Comparison of ENCODE assay signal across 9 cellular contexts in genomic region chrX:43655961-43656494, GRCh38. TPM values are rescaled to one million over a fixed set of nuclear protein-coding genes. Genes with fewer than 3 reads are reported as not detected.
DNase-seq lines count a peak whose midpoint lies in the region; ATAC-seq, FAIRE-seq and TF ChIP-seq lines count a peak whose summit lies in the region.
"Had no signal": no experiment of that assay in that cellular context is flagged by ENCODE, and none has a peak within 500 bp of the region (broad histone marks: within the 10 kb centered on the region; RNA-seq: fewer than 3 reads in every experiment).

TSS of gene MAOA (plus strand) at chrX:43656299. CDS start at chrX:43656342, 43 bp downstream.

- intact Hi-C loops in dorsolateral prefrontal cortex (cut with DNase I) (loop anchor here (10.0 kb wide), 3 partner anchors 89 to 1731 kb away; partner anchors contain the start of gene CASK (in 2 of the 2)), HepG2 (cut with micrococcal nuclease; ENCODE audit: unreplicated experiment) (loop anchor here (1.0 to 5.0 kb wide), 4 partner anchors 36 to 97 kb away; no protein-coding TSS in a partner anchor)

- peak within 1 kb of the TSS; percentile 82 for H3K9ac ChIP-seq in HepG2 (ENCODE audit: insufficient read depth, low read depth, low read length)

- H2AFZ ChIP-seq in HepG2 (ENCODE audit: low read length) = no peak within 1 kb of the TSS

- BruUV-seq in HepG2 (replicated peaks; lab: Mats Ljungman, UMichigan) = no TSS peak

- TF ChIP-seq CTCF in WERI-Rb-1 (IDR thresholded peaks at IDR 0.05; ENCODE audit: low read depth, low read length) (no peak), dorsolateral prefrontal cortex (IDR thresholded peaks at IDR 0.05 in 54 of 56, conservative IDR thresholded peaks at IDR 0.05 in 2 of 56; ENCODE audit: low read depth in 1 of 56, partially characterized antibody in 56 of 56) (no peak), HepG2 (CRISPR knock-in tag; IDR thresholded peaks at IDR 0.05) (no peak)

- TF ChIP-seq EP300 in HepG2 (IDR thresholded peaks at IDR 0.05; ENCODE audit: low read depth in 2 of 2, low read length in 2 of 2) (no peak), HepG2 (CRISPR knock-in tag; IDR thresholded peaks at IDR 0.05; ENCODE audit: borderline replicate concordance) (no peak)

- no peaks in the 10 kb centered on the region for H4K20me1 ChIP-seq in HepG2 (ENCODE audit: insufficient read depth, low read length)

- ATAC-seq in HepG2 = peak; percentile 58

- H3K4me2 ChIP-seq in HepG2 (ENCODE audit: low read depth, low read length) = peak within 1 kb of the TSS; percentile 85

- CTCF ChIA-PET in HepG2 (lab: Yijun Ruan, JAX; ENCODE audit: low intra/inter-chr PET ratio, low total read pairs) = no interaction called here

- H3K79me2 ChIP-seq in HepG2 (ENCODE audit: insufficient read depth, low read length) = peaks cover 4% of the 10 kb centered on the region

- no CpG with 5 or more reads among the region's 32 CpGs for WGBS in HepG2 (ENCODE audit: low lambda C conversion rate)

- TF ChIP-seq POLR2A in HepG2 (IDR thresholded peaks at IDR 0.05; ENCODE audit: insufficient read depth in 1 of 2, low read depth in 2 of 2, low read length in 2 of 2) = peak in 1 of 2 experiments; percentile 44; a peak in 1 of 4 replicates

- H3K4me1 ChIP-seq in HepG2 (ENCODE audit: insufficient read depth, low read length) = 0 out of 2 replicates have a peak, but pooled peaks cover 7% of the 10 kb centered on the region

- POLR2A ChIA-PET in HepG2 (lab: Yijun Ruan, JAX) = interaction anchor here (1.4 to 2.3 kb wide), 5 partner anchors 21 to 94 kb away, joined by 5 to 20 read pairs (median 10); no protein-coding TSS in a partner anchor

- peaks cover 3% of the 10 kb centered on the region for H3K27me3 ChIP-seq in WERI-Rb-1 (ENCODE audit: insufficient read depth, low read depth, severe bottlenecking)
- H3K27me3 ChIP-seq in dorsolateral prefrontal cortex = peaks cover 0 to 45% (median 4%) of the 10 kb centered on the region in 45 donors
- H3K27me3 ChIP-seq in HepG2 (ENCODE audit: control insufficient read depth in 1 of 2, insufficient read depth in 2 of 2, low read length in 2 of 2) = no peaks in the 10 kb centered on the region

- H3K4me3 ChIP-seq in WERI-Rb-1 (ENCODE audit: low read depth, low read length) = peak within 1 kb of the TSS; percentile 64
- H3K4me3 ChIP-seq in dorsolateral prefrontal cortex = peak within 1 kb of the TSS; percentile 40 to 83 (median 66)
- peak within 1 kb of the TSS; percentile 74 to 79 (median 78) for H3K4me3 ChIP-seq in HepG2 (replicated peaks in 1 of 3; ENCODE audit: insufficient read depth in 1 of 3, low read depth in 2 of 3, low read length in 3 of 3)

- DNase-seq in NCI-H2029 (lab: John Stamatoyannopoulos, UW) = peak; percentile 4
- DNase-seq in NCI-H2029 treated with DMSO at 0.1 percent for 48 hours (lab: John Stamatoyannopoulos, UW) = no peak
- peak; percentile 56 for DNase-seq in WERI-Rb-1
- peak; percentile 15 to 83 (median 68) for DNase-seq in dorsolateral prefrontal cortex
- DNase-seq in HepG2 (ENCODE audit: low spot score) = peak; percentile 18
- DNase-seq in stimulated activated CD4-positive, alpha-beta T cell treated with anti-CD3 and anti-CD28 coated beads, Interleukin-2, amount 100 ng/mL, for 24 hours = peak; percentile 30 to 36
- DNase-seq in cerebellar cortex (ENCODE audit: low spot score) = no peak
- no peak for DNase-seq in NCI-H2196 (lab: John Stamatoyannopoulos, UW; ENCODE audit: unreplicated experiment)

- H3K27ac ChIP-seq in WERI-Rb-1 = no peak within 1 kb of the TSS
- peak within 1 kb of the TSS in 54 of 59 donors; percentile 29 to 94 (median 84) for H3K27ac ChIP-seq in dorsolateral prefrontal cortex
- H3K27ac ChIP-seq in HepG2 (ENCODE audit: extremely low read length, insufficient read depth, low read length) = peak within 1 kb of the TSS; percentile 57

- FAIRE-seq in HepG2 (lab: Jason Lieb, UNC) = peak; percentile 46
- FAIRE-seq: colon had no signal

- H3K9me3 ChIP-seq in WERI-Rb-1 (ENCODE audit: severe bottlenecking) (no peaks in the 10 kb centered on the region), HepG2 (ENCODE audit: low read length) (no peaks in the 10 kb centered on the region)

- no peak for TF ChIP-seq RAD21 in HepG2 (CRISPR knock-in tag; IDR thresholded peaks at IDR 0.05)

- in situ Hi-C loops in HepG2 (cut with HindIII; ENCODE audit: extremely low pct_ligation_motif_present, low pct_unique_long_range_greater_than_20kb) = loop anchor here (5.0 to 10.0 kb wide), 2 partner anchors 46 to 89 kb away; no protein-coding TSS in a partner anchor

- no peaks in the 10 kb centered on the region for H3K36me3 ChIP-seq in WERI-Rb-1
- no peaks in the 10 kb centered on the region for H3K36me3 ChIP-seq in HepG2 (replicated peaks in 1 of 2; ENCODE audit: control insufficient read depth in 1 of 2, insufficient read depth in 2 of 2, low read length in 2 of 2)

TF ChIP-seq in HepG2, 621 proteins besides CTCF, POLR2A, EP300 and RAD21 (continues in another document):
- TF ChIP-seq IKZF5 (CRISPR knock-in tag; IDR thresholded peaks at IDR 0.05) = 0 out of 2 replicates have a peak, but pooled peaks have one; percentile 28
- 0 out of 2 replicates have a peak, but pooled peaks have one; percentile 27 for TF ChIP-seq PAXIP1 (CRISPR knock-in tag; conservative IDR thresholded peaks at IDR 0.05)
- 0 out of 2 replicates have a peak, but pooled peaks have one; percentile 18 for TF ChIP-seq GABPB1 (CRISPR knock-in tag; IDR thresholded peaks at IDR 0.05)
- TF ChIP-seq TCF12 (IDR thresholded peaks at IDR 0.05) = no peak
- TF ChIP-seq TCF12 (CRISPR knock-in tag; IDR thresholded peaks at IDR 0.05) = no peak
- peak; percentile 35; the same call in 1 of the 2 replicates for TF ChIP-seq BCL6 (CRISPR knock-in tag; IDR thresholded peaks at IDR 0.05)
- no peak for TF ChIP-seq PLRG1 (conservative IDR thresholded peaks at IDR 0.05)
- TF ChIP-seq HNRNPL (IDR thresholded peaks at IDR 0.05; ENCODE audit: low read depth, low read length) = 0 out of 2 replicates have a peak, but pooled peaks have one; percentile 31
- TF ChIP-seq POLR2AphosphoS5 (IDR thresholded peaks at IDR 0.05; ENCODE audit: low read depth, low read length) = 0 out of 2 replicates have a peak, but pooled peaks have one; percentile 32
- TF ChIP-seq KLF11 (CRISPR knock-in tag; IDR thresholded peaks at IDR 0.05) = no peak

RNA-seq across cellular contexts. Expression of gene MAOA, which starts in this region (rescaled TPM):
- total RNA-seq in dorsolateral prefrontal cortex (10 to 100 TPM; 14.6 to 94.4 (median 35.3) TPM), HepG2 (2016; rRNA removed; fragmentation: Illumina TruSeq; extraction: Trizol) (14.7 and 24.6 TPM in 2 replicates)
- 1.9 and 2.1 TPM in 2 replicates for total RNA-seq in HepG2 (2016; cell fraction: cytosol; rRNA removed; fragmentation: Illumina TruSeq; extraction: Trizol; ENCODE audit: low read depth)
- 16.3 and 20.8 TPM in 2 replicates for total RNA-seq in HepG2 (2016; cell fraction: insoluble cytoplasmic fraction; rRNA removed; fragmentation: Illumina TruSeq; extraction: Trizol)
- 6.2 and 7.1 TPM in 2 replicates for total RNA-seq in HepG2 (2016; cell fraction: membrane; rRNA removed; fragmentation: Illumina TruSeq; extraction: Trizol)
- 5.8 and 6.5 TPM in 2 replicates for total RNA-seq in HepG2 (2016; cell fraction: nucleus; rRNA removed; fragmentation: Illumina TruSeq; extraction: Trizol)
- polyA plus RNA-seq in HepG2 (2011; rRNA removed) = 11.2 and 13.4 TPM in 2 replicates
- polyA plus RNA-seq in HepG2 (2011; cell fraction: cytosol; rRNA removed) = 8.4 and 13.2 TPM in 2 replicates
- polyA plus RNA-seq in HepG2 (2011; cell fraction: nucleus; rRNA removed) = 4.1 and 5.5 TPM in 2 replicates
- polyA plus RNA-seq in HepG2 (2012) = 25.4 and 60.6 TPM in 2 replicates
- polyA plus RNA-seq in HepG2 (2016; cell fraction: cytosol; fragmentation: Illumina TruSeq; extraction: Trizol; ENCODE audit: low read depth) = 2.4 and 3.0 TPM in 2 replicates
- polyA plus RNA-seq in HepG2 (2016; cell fraction: insoluble cytoplasmic fraction; fragmentation: Illumina TruSeq; extraction: Trizol; ENCODE audit: low read depth) = 17.5 and 18.6 TPM in 2 replicates
- polyA plus RNA-seq in HepG2 (2016; cell fraction: membrane; fragmentation: Illumina TruSeq; extraction: Trizol; ENCODE audit: low read depth) = 3.6 and 5.3 TPM in 2 replicates
- 5.5 and 9.1 TPM in 2 replicates for polyA plus RNA-seq in HepG2 (2016; cell fraction: nucleus; fragmentation: Illumina TruSeq; extraction: Trizol; ENCODE audit: insufficient read depth, low read depth)
- 0.61 and 15.8 TPM in 2 replicates for polyA minus RNA-seq in HepG2 (2011; rRNA and poly(A)+ RNA removed; ENCODE audit: low replicate concordance)
- polyA minus RNA-seq in HepG2 (2011; cell fraction: cytosol; rRNA and poly(A)+ RNA removed) = 12.3 and 16.6 TPM in 2 replicates
- 8.5 and 12.2 TPM in 2 replicates for polyA minus RNA-seq in HepG2 (2011; cell fraction: nucleus; rRNA and poly(A)+ RNA removed)

Comparison
In these comparisons a context has a peak if more than half of its experiments do, and no peak if none do; other contexts are left out.
1. DNase-seq: peak in NCI-H2029 (single experiment), WERI-Rb-1 (single experiment), dorsolateral prefrontal cortex (10 of 10), HepG2 (single experiment) and stimulated activated CD4-positive, alpha-beta T cell treated with anti-CD3 and anti-CD28 coated beads, Interleukin-2, amount 100 ng/mL, for 24 hours (2 of 2); none in NCI-H2029 treated with DMSO at 0.1 percent for 48 hours (single experiment), cerebellar cortex (single experiment) and NCI-H2196 (single experiment).
2. Peak in every context shown above with its lines, with median percentiles within 50 percentile points of each other: H3K4me3 ChIP-seq.